In genomic region chr16:70380919-70381603, GRCh38 we compare ENCODE assay signal across 8 cellular contexts. TPM values are rescaled to one million over a fixed set of nuclear protein-coding genes. Genes with fewer than 3 reads are reported as not detected.
DNase-seq lines count a peak whose midpoint lies in the region; ATAC-seq and TF ChIP-seq lines count a peak whose summit lies in the region.

No MANE protein-coding gene starts in this region.

- peak; percentile 96 for TF ChIP-seq POLR2A in GM19193 (IDR thresholded peaks at IDR 0.05; ENCODE audit: extremely low read depth, insufficient read depth, insufficient read length)

- H3K36me3 ChIP-seq in BE2C = peaks cover 15% of the 10 kb centered on the region

- ATAC-seq in HG03439 (IDR thresholded peaks at IDR 0.05; ENCODE audit: unreplicated experiment) = peak; percentile 92
- peak; percentile 90 for ATAC-seq in left lobe of liver

- H3K4me3 Mint-ChIP-seq in activated CD4-positive, alpha-beta T cell treated with anti-CD3 and anti-CD28 coated beads, Interleukin-2, amount 10 ng/mL, durations not matched to agents 24 days and 14 days = peak overlapping the region; percentile 88

- peaks cover 5% of the 10 kb centered on the region for H3K4me1 Mint-ChIP-seq in activated CD4-positive, alpha-beta T cell treated with anti-CD3 and anti-CD28 coated beads, Interleukin-2, amount 10 ng/mL, durations not matched to agents 24 days and 14 days

- peak; percentile 37 for TF ChIP-seq CTCF in BE2C (IDR thresholded peaks at IDR 0.05; ENCODE audit: low read depth, low read length)

- intact Hi-C loops in activated CD4-positive, alpha-beta T cell treated with anti-CD3 and anti-CD28 coated beads, Interleukin-2, amount 10 ng/mL, durations not matched to agents 24 days and 14 days (cut with micrococcal nuclease) = loop anchor here (1.0 to 5.0 kb wide), 8 partner anchors 9 to 271 kb away; partner anchors contain the start of genes COG4, DDX19A, FCSK and SF3B3

- no peaks in the 10 kb centered on the region for H3K9me3 ChIP-seq in BE2C

- H3K27me3 Mint-ChIP-seq in activated CD4-positive, alpha-beta T cell treated with anti-CD3 and anti-CD28 coated beads, Interleukin-2, amount 10 ng/mL, durations not matched to agents 24 days and 14 days = no peaks in the 10 kb centered on the region

- peak overlapping the region; percentile 97 for H3K4me3 ChIP-seq in BE2C (ENCODE audit: low read depth, low read length)

- no peaks in the 10 kb centered on the region for H3K27me3 ChIP-seq in BE2C

- DNase-seq in BE2C (peak; percentile 98), NCI-H524 (lab: John Stamatoyannopoulos, UW) (peak; percentile 99), dedifferentiated amniotic fluid mesenchymal stem cell (ENCODE audit: extremely low spot score) (peak; percentile 97), left lobe of liver (ENCODE audit: low spot score) (peak; percentile 96)
- peak; percentile 99 for DNase-seq in activated CD4-positive, alpha-beta T cell treated with anti-CD3 and anti-CD28 coated beads, Interleukin-2, amount 10 ng/mL, durations not matched to agents 24 days and 14 days
- DNase-seq in stimulated activated CD4-positive, alpha-beta T cell treated with anti-CD3 and anti-CD28 coated beads, Interleukin-2, amount 100 ng/mL, for 4 hours (ENCODE audit: low read depth) = peak; percentile 93

- H3K9me3 Mint-ChIP-seq in activated CD4-positive, alpha-beta T cell treated with anti-CD3 and anti-CD28 coated beads, Interleukin-2, amount 10 ng/mL, durations not matched to agents 24 days and 14 days = no peaks in the 10 kb centered on the region

- H3K36me3 Mint-ChIP-seq in activated CD4-positive, alpha-beta T cell treated with anti-CD3 and anti-CD28 coated beads, Interleukin-2, amount 10 ng/mL, durations not matched to agents 24 days and 14 days (ENCODE audit: low read depth) = peaks cover 34% of the 10 kb centered on the region

- no peaks in the 10 kb centered on the region for H3K4me1 ChIP-seq in BE2C

- peak overlapping the region; percentile 96 for H3K27ac Mint-ChIP-seq in activated CD4-positive, alpha-beta T cell treated with anti-CD3 and anti-CD28 coated beads, Interleukin-2, amount 10 ng/mL, durations not matched to agents 24 days and 14 days

RNA-seq across cellular contexts. Expression of gene DDX19A, which starts 34.4 kb away (rescaled TPM):
- polyA plus RNA-seq in BE2C (2012; ENCODE audit: insufficient read depth, insufficient read length, low read depth) = 60.8 TPM
- total RNA-seq in activated CD4-positive, alpha-beta T cell treated with anti-CD3 and anti-CD28 coated beads, Interleukin-2, amount 10 ng/mL, durations not matched to agents 24 days and 14 days = 73.0 and 73.3 TPM in 2 replicates
- 15.3 TPM for total RNA-seq in left lobe of liver

RNA-seq across cellular contexts. Expression of gene ST3GAL2, which starts 57.8 kb away (rescaled TPM):
- polyA plus RNA-seq in BE2C (2012; ENCODE audit: insufficient read depth, insufficient read length, low read depth) = 60.3 TPM
- total RNA-seq in activated CD4-positive, alpha-beta T cell treated with anti-CD3 and anti-CD28 coated beads, Interleukin-2, amount 10 ng/mL, durations not matched to agents 24 days and 14 days = 27.9 and 37.0 TPM in 2 replicates
- total RNA-seq in left lobe of liver = 14.7 TPM

Comparison
In these comparisons a context has a peak if more than half of its experiments do, and no peak if none do; other contexts are left out.
1. Peak in every context shown above with its lines: DNase-seq, ATAC-seq and H3K4me3 ChIP-seq.